1 cellular context compared by ENCODE assay signal in the genomic region with DNA sequence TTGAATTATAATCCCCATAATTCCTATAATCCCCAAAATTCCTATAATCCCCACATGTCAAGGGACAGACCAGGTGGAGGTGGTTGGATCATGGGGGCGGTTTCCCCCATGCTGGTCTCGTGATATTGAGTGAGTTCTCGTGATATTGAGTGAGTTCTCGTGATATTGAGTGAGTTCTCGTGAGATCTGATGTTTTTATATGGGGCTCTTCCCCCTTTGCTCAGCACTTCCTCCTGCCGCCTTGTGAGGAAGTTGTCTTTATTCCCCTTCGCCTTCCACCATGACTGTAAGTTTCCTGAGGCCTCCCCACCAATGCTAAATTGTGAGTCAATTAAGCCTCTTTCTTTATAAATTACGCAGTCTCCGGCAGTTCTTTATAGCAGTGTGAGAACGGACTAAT.
A peak's percentile ranks its signal among the peaks of the same experiment; 100 is the strongest.
TF ChIP-seq lines count a peak whose summit lies in the region.

No MANE protein-coding gene starts in this region.

TF ChIP-seq in K562, 482 proteins besides CTCF, POLR2A, EP300 and RAD21 (continued from another document):
- no peak for TF ChIP-seq ZNF79 (CRISPR knock-in tag; IDR thresholded peaks at IDR 0.05; ENCODE audit: low read depth)
- TF ChIP-seq ZC3H11A (IDR thresholded peaks at IDR 0.05; ENCODE audit: low read depth, low read length), result no peak
- TF ChIP-seq ZNF140 (CRISPR knock-in tag; IDR thresholded peaks at IDR 0.05), result no peak
- TF ChIP-seq SPI1 (IDR thresholded peaks at IDR 0.05; ENCODE audit: borderline replicate concordance, low read depth, low read length), result peak; percentile 78; the same call in 1 of the 2 replicates
- TF ChIP-seq CHD2 (IDR thresholded peaks at IDR 0.05; ENCODE audit: low read depth, low read length), result peak; percentile 85
- TF ChIP-seq ZNF3 (CRISPR knock-in tag; IDR thresholded peaks at IDR 0.05), result no peak
- no peak for TF ChIP-seq SMAD2 (IDR thresholded peaks at IDR 0.05; ENCODE audit: low read depth, low read length)
- no peak for TF ChIP-seq JUNB (CRISPR knock-in tag; conservative IDR thresholded peaks at IDR 0.05)
- TF ChIP-seq PPARD (CRISPR knock-in tag; IDR thresholded peaks at IDR 0.05), result no peak
- peak; percentile 66 for TF ChIP-seq ARHGAP35 (IDR thresholded peaks at IDR 0.05; ENCODE audit: partially characterized antibody)
- TF ChIP-seq ZBTB17 (CRISPR knock-in tag; IDR thresholded peaks at IDR 0.05), result no peak
- no peak for TF ChIP-seq ZNF445 (CRISPR knock-in tag; IDR thresholded peaks at IDR 0.05; ENCODE audit: low read depth)
- no peak for TF ChIP-seq WHSC1 (IDR thresholded peaks at IDR 0.05; ENCODE audit: low read length)
- no peak for TF ChIP-seq XRCC3 (IDR thresholded peaks at IDR 0.05)
- TF ChIP-seq ZNF347 (CRISPR knock-in tag; IDR thresholded peaks at IDR 0.05; ENCODE audit: low read depth), result no peak
- TF ChIP-seq, protein P1, sequence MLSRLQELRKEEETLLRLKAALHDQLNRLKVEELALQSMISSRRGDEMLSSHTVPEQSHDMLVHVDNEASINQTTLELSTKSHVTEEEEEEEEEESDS (CRISPR knock-in tag; IDR thresholded peaks at IDR 0.05), result no peak
- TF ChIP-seq ZFX (CRISPR knock-in tag; IDR thresholded peaks at IDR 0.05), result peak; percentile 45; the same call in 1 of the 2 replicates
- TF ChIP-seq, protein P2, sequence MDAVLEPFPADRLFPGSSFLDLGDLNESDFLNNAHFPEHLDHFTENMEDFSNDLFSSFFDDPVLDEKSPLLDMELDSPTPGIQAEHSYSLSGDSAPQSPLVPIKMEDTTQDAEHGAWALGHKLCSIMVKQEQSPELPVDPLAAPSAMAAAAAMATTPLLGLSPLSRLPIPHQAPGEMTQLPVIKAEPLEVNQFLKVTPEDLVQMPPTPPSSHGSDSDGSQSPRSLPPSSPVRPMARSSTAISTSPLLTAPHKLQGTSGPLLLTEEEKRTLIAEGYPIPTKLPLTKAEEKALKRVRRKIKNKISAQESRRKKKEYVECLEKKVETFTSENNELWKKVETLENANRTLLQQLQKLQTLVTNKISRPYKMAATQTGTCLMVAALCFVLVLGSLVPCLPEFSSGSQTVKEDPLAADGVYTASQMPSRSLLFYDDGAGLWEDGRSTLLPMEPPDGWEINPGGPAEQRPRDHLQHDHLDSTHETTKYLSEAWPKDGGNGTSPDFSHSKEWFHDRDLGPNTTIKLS (IDR thresholded peaks at IDR 0.05; ENCODE audit: borderline replicate concordance, low read depth), result peak; percentile 57; the same call in 1 of the 2 replicates
- no peak for TF ChIP-seq TGIF2 (CRISPR knock-in tag; IDR thresholded peaks at IDR 0.05)
- TF ChIP-seq, protein P3, sequence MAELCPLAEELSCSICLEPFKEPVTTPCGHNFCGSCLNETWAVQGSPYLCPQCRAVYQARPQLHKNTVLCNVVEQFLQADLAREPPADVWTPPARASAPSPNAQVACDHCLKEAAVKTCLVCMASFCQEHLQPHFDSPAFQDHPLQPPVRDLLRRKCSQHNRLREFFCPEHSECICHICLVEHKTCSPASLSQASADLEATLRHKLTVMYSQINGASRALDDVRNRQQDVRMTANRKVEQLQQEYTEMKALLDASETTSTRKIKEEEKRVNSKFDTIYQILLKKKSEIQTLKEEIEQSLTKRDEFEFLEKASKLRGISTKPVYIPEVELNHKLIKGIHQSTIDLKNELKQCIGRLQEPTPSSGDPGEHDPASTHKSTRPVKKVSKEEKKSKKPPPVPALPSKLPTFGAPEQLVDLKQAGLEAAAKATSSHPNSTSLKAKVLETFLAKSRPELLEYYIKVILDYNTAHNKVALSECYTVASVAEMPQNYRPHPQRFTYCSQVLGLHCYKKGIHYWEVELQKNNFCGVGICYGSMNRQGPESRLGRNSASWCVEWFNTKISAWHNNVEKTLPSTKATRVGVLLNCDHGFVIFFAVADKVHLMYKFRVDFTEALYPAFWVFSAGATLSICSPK (IDR thresholded peaks at IDR 0.05; ENCODE audit: borderline replicate concordance), result no peak
- TF ChIP-seq GABPB1 (CRISPR knock-in tag; IDR thresholded peaks at IDR 0.05), result no peak
- TF ChIP-seq SMARCA5 (IDR thresholded peaks at IDR 0.05), result no peak
- no peak for TF ChIP-seq CBX3 (IDR thresholded peaks at IDR 0.05; ENCODE audit: borderline replicate concordance in 1 of 2, low read length in 2 of 2)
- TF ChIP-seq GABPA (tag; conservative IDR thresholded peaks at IDR 0.05; ENCODE audit: low read depth), result no peak
- TF ChIP-seq STAG1 (CRISPR knock-in tag; IDR thresholded peaks at IDR 0.05; ENCODE audit: borderline replicate concordance), result no peak
- no peak for TF ChIP-seq ZNF586 (CRISPR knock-in tag; conservative IDR thresholded peaks at IDR 0.05)
- TF ChIP-seq KLF6 (CRISPR knock-in tag; IDR thresholded peaks at IDR 0.05; ENCODE audit: borderline replicate concordance), result no peak
- TF ChIP-seq ARID2 (IDR thresholded peaks at IDR 0.05), result no peak
- no peak for TF ChIP-seq ZNF764 (CRISPR knock-in tag; IDR thresholded peaks at IDR 0.05; ENCODE audit: low read depth)
TF ChIP-seq in K562: peak in this region for 5.
